Comparison of ENCODE assay signal across 1 cellular context in the genomic region with DNA sequence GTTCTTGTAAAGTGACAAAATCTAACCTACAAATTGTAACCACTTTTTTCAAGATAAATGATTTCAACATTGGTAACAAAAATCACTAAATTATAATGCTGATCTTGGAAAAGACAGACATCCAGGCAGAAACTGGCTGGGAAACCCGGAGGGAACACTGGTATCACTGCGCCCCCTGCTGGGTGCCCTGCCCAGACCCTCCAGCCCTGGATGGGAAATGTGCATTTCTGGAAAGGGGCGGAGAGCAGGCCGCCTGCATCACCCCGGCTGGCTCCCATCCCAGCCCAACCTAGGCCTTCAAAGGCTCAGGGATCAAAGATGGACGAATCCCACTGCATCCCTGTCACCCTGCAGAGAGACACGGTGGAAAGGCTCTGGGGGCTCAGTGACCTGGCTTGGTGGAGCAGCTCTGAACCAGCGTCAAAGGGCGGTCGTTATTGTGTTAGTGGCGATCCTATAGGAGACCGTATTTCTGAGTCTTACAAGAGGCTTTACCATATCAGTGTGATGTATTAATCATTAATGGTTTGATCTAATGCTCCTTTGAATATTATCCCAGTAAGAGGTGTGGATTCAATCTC.
TF ChIP-seq lines count a peak whose summit lies in the region.

No MANE protein-coding gene starts in this region.

TF ChIP-seq in GM23338, 12 proteins besides CTCF, POLR2A, EP300 and RAD21 (continued from another document):
- TF ChIP-seq, protein P1, sequence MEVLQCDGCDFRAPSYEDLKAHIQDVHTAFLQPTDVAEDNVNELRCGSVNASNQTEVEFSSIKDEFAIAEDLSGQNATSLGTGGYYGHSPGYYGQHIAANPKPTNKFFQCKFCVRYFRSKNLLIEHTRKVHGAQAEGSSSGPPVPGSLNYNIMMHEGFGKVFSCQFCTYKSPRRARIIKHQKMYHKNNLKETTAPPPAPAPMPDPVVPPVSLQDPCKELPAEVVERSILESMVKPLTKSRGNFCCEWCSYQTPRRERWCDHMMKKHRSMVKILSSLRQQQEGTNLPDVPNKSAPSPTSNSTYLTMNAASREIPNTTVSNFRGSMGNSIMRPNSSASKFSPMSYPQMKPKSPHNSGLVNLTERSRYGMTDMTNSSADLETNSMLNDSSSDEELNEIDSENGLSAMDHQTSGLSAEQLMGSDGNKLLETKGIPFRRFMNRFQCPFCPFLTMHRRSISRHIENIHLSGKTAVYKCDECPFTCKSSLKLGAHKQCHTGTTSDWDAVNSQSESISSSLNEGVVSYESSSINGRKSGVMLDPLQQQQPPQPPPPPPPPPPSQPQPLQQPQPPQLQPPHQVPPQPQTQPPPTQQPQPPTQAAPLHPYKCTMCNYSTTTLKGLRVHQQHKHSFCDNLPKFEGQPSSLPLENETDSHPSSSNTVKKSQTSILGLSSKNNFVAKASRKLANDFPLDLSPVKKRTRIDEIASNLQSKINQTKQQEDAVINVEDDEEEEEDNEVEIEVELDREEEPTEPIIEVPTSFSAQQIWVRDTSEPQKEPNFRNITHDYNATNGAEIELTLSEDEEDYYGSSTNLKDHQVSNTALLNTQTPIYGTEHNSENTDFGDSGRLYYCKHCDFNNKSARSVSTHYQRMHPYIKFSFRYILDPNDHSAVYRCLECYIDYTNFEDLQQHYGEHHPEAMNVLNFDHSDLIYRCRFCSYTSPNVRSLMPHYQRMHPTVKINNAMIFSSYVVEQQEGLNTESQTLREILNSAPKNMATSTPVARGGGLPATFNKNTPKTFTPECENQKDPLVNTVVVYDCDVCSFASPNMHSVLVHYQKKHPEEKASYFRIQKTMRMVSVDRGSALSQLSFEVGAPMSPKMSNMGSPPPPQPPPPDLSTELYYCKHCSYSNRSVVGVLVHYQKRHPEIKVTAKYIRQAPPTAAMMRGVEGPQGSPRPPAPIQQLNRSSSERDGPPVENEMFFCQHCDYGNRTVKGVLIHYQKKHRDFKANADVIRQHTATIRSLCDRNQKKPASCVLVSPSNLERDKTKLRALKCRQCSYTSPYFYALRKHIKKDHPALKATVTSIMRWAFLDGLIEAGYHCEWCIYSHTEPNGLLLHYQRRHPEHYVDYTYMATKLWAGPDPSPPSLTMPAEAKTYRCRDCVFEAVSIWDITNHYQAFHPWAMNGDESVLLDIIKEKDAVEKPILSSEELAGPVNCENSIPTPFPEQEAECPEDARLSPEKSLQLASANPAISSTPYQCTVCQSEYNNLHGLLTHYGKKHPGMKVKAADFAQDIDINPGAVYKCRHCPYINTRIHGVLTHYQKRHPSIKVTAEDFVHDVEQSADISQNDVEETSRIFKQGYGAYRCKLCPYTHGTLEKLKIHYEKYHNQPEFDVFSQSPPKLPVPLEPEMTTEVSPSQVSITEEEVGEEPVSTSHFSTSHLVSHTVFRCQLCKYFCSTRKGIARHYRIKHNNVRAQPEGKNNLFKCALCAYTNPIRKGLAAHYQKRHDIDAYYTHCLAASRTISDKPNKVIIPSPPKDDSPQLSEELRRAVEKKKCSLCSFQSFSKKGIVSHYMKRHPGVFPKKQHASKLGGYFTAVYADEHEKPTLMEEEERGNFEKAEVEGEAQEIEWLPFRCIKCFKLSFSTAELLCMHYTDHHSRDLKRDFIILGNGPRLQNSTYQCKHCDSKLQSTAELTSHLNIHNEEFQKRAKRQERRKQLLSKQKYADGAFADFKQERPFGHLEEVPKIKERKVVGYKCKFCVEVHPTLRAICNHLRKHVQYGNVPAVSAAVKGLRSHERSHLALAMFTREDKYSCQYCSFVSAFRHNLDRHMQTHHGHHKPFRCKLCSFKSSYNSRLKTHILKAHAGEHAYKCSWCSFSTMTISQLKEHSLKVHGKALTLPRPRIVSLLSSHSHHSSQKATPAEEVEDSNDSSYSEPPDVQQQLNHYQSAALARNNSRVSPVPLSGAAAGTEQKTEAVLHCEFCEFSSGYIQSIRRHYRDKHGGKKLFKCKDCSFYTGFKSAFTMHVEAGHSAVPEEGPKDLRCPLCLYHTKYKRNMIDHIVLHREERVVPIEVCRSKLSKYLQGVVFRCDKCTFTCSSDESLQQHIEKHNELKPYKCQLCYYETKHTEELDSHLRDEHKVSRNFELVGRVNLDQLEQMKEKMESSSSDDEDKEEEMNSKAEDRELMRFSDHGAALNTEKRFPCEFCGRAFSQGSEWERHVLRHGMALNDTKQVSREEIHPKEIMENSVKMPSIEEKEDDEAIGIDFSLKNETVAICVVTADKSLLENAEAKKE (CRISPR knock-in tag; IDR thresholded peaks at IDR 0.05): no peak
- no peak for TF ChIP-seq ZNF331 (CRISPR knock-in tag; IDR thresholded peaks at IDR 0.05; ENCODE audit: low read depth)
- TF ChIP-seq ZNF114 (CRISPR knock-in tag; IDR thresholded peaks at IDR 0.05): no peak
- no peak for TF ChIP-seq EZH2 (IDR thresholded peaks at IDR 0.05; ENCODE audit: low read depth, unreplicated experiment)
- TF ChIP-seq, protein P2, sequence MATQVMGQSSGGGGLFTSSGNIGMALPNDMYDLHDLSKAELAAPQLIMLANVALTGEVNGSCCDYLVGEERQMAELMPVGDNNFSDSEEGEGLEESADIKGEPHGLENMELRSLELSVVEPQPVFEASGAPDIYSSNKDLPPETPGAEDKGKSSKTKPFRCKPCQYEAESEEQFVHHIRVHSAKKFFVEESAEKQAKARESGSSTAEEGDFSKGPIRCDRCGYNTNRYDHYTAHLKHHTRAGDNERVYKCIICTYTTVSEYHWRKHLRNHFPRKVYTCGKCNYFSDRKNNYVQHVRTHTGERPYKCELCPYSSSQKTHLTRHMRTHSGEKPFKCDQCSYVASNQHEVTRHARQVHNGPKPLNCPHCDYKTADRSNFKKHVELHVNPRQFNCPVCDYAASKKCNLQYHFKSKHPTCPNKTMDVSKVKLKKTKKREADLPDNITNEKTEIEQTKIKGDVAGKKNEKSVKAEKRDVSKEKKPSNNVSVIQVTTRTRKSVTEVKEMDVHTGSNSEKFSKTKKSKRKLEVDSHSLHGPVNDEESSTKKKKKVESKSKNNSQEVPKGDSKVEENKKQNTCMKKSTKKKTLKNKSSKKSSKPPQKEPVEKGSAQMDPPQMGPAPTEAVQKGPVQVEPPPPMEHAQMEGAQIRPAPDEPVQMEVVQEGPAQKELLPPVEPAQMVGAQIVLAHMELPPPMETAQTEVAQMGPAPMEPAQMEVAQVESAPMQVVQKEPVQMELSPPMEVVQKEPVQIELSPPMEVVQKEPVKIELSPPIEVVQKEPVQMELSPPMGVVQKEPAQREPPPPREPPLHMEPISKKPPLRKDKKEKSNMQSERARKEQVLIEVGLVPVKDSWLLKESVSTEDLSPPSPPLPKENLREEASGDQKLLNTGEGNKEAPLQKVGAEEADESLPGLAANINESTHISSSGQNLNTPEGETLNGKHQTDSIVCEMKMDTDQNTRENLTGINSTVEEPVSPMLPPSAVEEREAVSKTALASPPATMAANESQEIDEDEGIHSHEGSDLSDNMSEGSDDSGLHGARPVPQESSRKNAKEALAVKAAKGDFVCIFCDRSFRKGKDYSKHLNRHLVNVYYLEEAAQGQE (IDR thresholded peaks at IDR 0.05; ENCODE audit: unreplicated experiment): no peak
- no peak for TF ChIP-seq POLR2AphosphoS5 (IDR thresholded peaks at IDR 0.05; ENCODE audit: low read depth)
TF ChIP-seq in GM23338: peak in this region for 0.
